In the genomic region with DNA sequence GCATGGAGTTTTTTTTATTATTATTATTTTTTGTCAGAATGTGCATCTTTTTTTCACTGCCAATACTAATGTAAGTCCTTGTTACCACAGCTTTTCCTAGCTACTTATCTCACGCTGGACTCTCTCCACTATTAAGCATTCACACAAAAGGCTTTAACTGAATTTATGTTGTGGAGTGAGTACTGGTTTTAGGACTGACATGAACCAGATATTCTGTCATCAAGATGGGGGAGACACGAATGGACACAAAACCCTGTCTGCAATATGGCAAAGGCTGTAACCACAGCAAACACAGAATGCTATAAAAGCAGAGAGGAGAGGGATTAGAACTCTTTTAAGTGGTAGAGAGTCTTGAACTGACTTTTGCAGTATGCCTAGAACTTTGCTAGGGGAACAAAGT, we compare ENCODE assay signal across 1 cellular context.
TF ChIP-seq lines count a peak whose summit lies in the region.

No MANE protein-coding gene starts in this region.

TF ChIP-seq in SK-N-SH, 30 proteins besides CTCF, POLR2A, EP300 and RAD21:
- no peak for TF ChIP-seq GABPA (IDR thresholded peaks at IDR 0.05; ENCODE audit: low read depth)
- TF ChIP-seq TCF12 (IDR thresholded peaks at IDR 0.05) = 0 out of 2 replicates have a peak, but pooled peaks have one; percentile 8
- TF ChIP-seq FOSL2 (IDR thresholded peaks at IDR 0.05; ENCODE audit: borderline replicate concordance, low read depth) = no peak
- TF ChIP-seq RXRA (IDR thresholded peaks at IDR 0.05; ENCODE audit: borderline replicate concordance, low read depth) = no peak
- TF ChIP-seq GATA2 (CRISPR knock-in tag; IDR thresholded peaks at IDR 0.05) = peak; percentile 62; the same call in 1 of the 2 replicates
- TF ChIP-seq NFIC (IDR thresholded peaks at IDR 0.05; ENCODE audit: borderline replicate concordance) = no peak
- TF ChIP-seq, protein P1, sequence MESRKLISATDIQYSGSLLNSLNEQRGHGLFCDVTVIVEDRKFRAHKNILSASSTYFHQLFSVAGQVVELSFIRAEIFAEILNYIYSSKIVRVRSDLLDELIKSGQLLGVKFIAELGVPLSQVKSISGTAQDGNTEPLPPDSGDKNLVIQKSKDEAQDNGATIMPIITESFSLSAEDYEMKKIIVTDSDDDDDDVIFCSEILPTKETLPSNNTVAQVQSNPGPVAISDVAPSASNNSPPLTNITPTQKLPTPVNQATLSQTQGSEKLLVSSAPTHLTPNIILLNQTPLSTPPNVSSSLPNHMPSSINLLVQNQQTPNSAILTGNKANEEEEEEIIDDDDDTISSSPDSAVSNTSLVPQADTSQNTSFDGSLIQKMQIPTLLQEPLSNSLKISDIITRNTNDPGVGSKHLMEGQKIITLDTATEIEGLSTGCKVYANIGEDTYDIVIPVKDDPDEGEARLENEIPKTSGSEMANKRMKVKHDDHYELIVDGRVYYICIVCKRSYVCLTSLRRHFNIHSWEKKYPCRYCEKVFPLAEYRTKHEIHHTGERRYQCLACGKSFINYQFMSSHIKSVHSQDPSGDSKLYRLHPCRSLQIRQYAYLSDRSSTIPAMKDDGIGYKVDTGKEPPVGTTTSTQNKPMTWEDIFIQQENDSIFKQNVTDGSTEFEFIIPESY (IDR thresholded peaks at IDR 0.05; ENCODE audit: borderline replicate concordance, low read depth) = no peak
- TF ChIP-seq MXI1 (IDR thresholded peaks at IDR 0.05; ENCODE audit: low read depth, low read length) = no peak
- TF ChIP-seq CHD2 (IDR thresholded peaks at IDR 0.05; ENCODE audit: low read length, partially characterized antibody) = peak; percentile 32
